ENCODE assay signal across 2 cellular contexts in genomic region chrX:22314692-22315091, GRCh38.
TF ChIP-seq lines count a peak whose summit lies in the region.

No MANE protein-coding gene starts in this region.

TF ChIP-seq in HCT116, 20 proteins besides CTCF, POLR2A, EP300 and RAD21 (continued from another document):
- TF ChIP-seq ZBTB33 (IDR thresholded peaks at IDR 0.05; ENCODE audit: extremely low read depth, insufficient replicate concordance, low read length): no peak
- TF ChIP-seq REST (IDR thresholded peaks at IDR 0.05; ENCODE audit: low read depth): no peak
- TF ChIP-seq SIN3A (IDR thresholded peaks at IDR 0.05; ENCODE audit: low read depth): no peak
- TF ChIP-seq EGR1 (IDR thresholded peaks at IDR 0.05; ENCODE audit: low read depth): no peak
- TF ChIP-seq SP1 (IDR thresholded peaks at IDR 0.05; ENCODE audit: low read depth): no peak
- no peak for TF ChIP-seq TCF7L2 (IDR thresholded peaks at IDR 0.05; ENCODE audit: borderline replicate concordance, extremely low read depth, insufficient read depth, insufficient read length)
- TF ChIP-seq ZNF274 (IDR thresholded peaks at IDR 0.05; ENCODE audit: low read depth, low read length): no peak
- TF ChIP-seq ATF3 (IDR thresholded peaks at IDR 0.05): no peak
- no peak for TF ChIP-seq ZFX (IDR thresholded peaks at IDR 0.05)
- TF ChIP-seq POLR2AphosphoS5 (IDR thresholded peaks at IDR 0.05; ENCODE audit: low read depth, low read length): no peak
- no peak for TF ChIP-seq YY1 (IDR thresholded peaks at IDR 0.05; ENCODE audit: extremely low read depth, insufficient replicate concordance, low read depth, low read length)
- TF ChIP-seq ELF1 (IDR thresholded peaks at IDR 0.05; ENCODE audit: borderline replicate concordance, low read depth): no peak
- TF ChIP-seq FOSL1 (IDR thresholded peaks at IDR 0.05; ENCODE audit: low read depth): no peak
- no peak for TF ChIP-seq EZH2 (IDR thresholded peaks at IDR 0.05)
- no peak for TF ChIP-seq MAX (IDR thresholded peaks at IDR 0.05)
- TF ChIP-seq CBX3 (IDR thresholded peaks at IDR 0.05; ENCODE audit: low read depth): no peak
- TF ChIP-seq JUND (IDR thresholded peaks at IDR 0.05): no peak

TF ChIP-seq in SK-N-SH treated with all-trans-retinoic acid at 6 μM for 48 hours, 23 proteins besides CTCF, POLR2A, EP300 and RAD21 (continued from another document):
- no peak for TF ChIP-seq PATZ1 (CRISPR knock-in tag; IDR thresholded peaks at IDR 0.05; ENCODE audit: borderline replicate concordance)
- no peak for TF ChIP-seq CSRNP3 (CRISPR knock-in tag; IDR thresholded peaks at IDR 0.05)
- TF ChIP-seq ESRRG (CRISPR knock-in tag; IDR thresholded peaks at IDR 0.05): no peak
- TF ChIP-seq BACH2 (CRISPR knock-in tag; IDR thresholded peaks at IDR 0.05; ENCODE audit: borderline replicate concordance): no peak
- TF ChIP-seq CREB5 (CRISPR knock-in tag; IDR thresholded peaks at IDR 0.05; ENCODE audit: low read depth): no peak
- no peak for TF ChIP-seq ZFP3 (CRISPR knock-in tag; IDR thresholded peaks at IDR 0.05)
- no peak for TF ChIP-seq ZNF70 (CRISPR knock-in tag; IDR thresholded peaks at IDR 0.05)
- TF ChIP-seq ZFP30 (CRISPR knock-in tag; IDR thresholded peaks at IDR 0.05): no peak
- no peak for TF ChIP-seq ISL1 (CRISPR knock-in tag; IDR thresholded peaks at IDR 0.05)
- no peak for TF ChIP-seq ZC3H10 (CRISPR knock-in tag; IDR thresholded peaks at IDR 0.05)
- TF ChIP-seq POU6F1 (CRISPR knock-in tag; IDR thresholded peaks at IDR 0.05; ENCODE audit: borderline replicate concordance, low read depth): no peak
- no peak for TF ChIP-seq GLIS3 (CRISPR knock-in tag; IDR thresholded peaks at IDR 0.05)
- TF ChIP-seq RARB (CRISPR knock-in tag; IDR thresholded peaks at IDR 0.05): no peak
- TF ChIP-seq ZNF565 (CRISPR knock-in tag; conservative IDR thresholded peaks at IDR 0.05; ENCODE audit: low read depth): no peak
